ENCODE assay signal across 1 cellular context in the genomic region with DNA sequence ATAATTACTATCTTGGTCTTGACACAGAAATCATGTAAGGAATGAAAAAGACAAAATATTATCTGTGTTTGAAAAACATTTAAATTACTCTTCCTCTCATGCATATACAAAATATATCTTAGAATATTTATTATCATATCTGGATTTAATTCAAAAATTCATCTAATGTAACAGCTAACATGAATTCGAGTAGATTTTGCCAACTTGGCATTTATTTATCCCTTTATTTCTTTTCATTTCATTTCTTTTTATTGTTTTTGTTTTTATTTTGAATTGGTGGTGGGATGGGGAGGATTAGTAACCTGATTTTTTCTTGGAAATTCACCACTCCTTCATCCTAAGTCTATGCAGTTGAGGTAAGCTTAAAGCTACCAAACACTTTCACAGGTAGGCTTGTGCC.
TF ChIP-seq lines count a peak whose summit lies in the region.

No MANE protein-coding gene starts in this region.

TF ChIP-seq in K562, 482 proteins besides CTCF, POLR2A, EP300 and RAD21 (continued from another document):
- TF ChIP-seq, protein P1, sequence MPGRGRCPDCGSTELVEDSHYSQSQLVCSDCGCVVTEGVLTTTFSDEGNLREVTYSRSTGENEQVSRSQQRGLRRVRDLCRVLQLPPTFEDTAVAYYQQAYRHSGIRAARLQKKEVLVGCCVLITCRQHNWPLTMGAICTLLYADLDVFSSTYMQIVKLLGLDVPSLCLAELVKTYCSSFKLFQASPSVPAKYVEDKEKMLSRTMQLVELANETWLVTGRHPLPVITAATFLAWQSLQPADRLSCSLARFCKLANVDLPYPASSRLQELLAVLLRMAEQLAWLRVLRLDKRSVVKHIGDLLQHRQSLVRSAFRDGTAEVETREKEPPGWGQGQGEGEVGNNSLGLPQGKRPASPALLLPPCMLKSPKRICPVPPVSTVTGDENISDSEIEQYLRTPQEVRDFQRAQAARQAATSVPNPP (IDR thresholded peaks at IDR 0.05; ENCODE audit: borderline replicate concordance, insufficient read depth, insufficient read length) = no peak
- TF ChIP-seq DNMT1 (IDR thresholded peaks at IDR 0.05) (no peak), CHAMP1 (IDR thresholded peaks at IDR 0.05) (no peak), MAFG (tag; conservative IDR thresholded peaks at IDR 0.05) (peak; percentile 23; the same call in 1 of the 2 replicates), C11orf30 (IDR thresholded peaks at IDR 0.05; ENCODE audit: low read depth) (peak; percentile 35; the same call in 1 of the 2 replicates), MAFK (IDR thresholded peaks at IDR 0.05; ENCODE audit: low read length) (peak; percentile 36; the same call in 1 of the 2 replicates), MAFF (IDR thresholded peaks at IDR 0.05; ENCODE audit: low read length) (0 out of 2 replicates have a peak, but pooled peaks have one; percentile 11)
